ENCODE assay signal across 11 cellular contexts in the genomic region with DNA sequence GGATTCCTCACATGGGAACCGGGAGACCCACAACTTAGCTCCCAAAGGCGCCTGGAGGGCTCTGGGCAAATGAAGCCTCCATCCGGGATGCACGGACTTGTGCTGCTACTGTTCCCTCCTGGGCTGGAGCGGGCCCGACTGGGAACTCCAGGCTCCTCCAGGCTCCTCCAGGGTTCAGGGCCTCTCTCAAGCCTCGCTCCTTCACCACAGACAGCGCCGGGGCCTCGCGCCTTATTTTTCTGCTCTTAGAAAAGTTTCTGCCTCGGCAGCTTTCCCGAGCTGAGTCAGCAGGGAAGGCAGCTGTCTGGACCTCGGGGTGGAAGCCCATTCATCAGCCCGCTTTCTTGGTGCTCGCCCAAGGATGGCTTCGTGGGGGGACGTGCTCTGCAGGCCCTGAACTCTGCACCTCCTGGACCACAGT. TPM values are rescaled to one million over a fixed set of nuclear protein-coding genes. Genes with fewer than 3 reads are reported as not detected.
DNase-seq lines count a peak whose midpoint lies in the region; ATAC-seq, FAIRE-seq and TF ChIP-seq lines count a peak whose summit lies in the region.
"Had no signal": no experiment of that assay in that cellular context is flagged by ENCODE, and none has a peak within 500 bp of the region (broad histone marks: within the 10 kb centered on the region; RNA-seq: fewer than 3 reads in every experiment).

No MANE protein-coding gene starts in this region.

- H3K18ac ChIP-seq in H1 (ENCODE audit: extremely low read depth, low read length) = peak overlapping the region; percentile 1; the same call in 1 of the 2 replicates

- no peaks in the 10 kb centered on the region; the same call in 1 of the 2 replicates for H3K23me2 ChIP-seq in H1 (ENCODE audit: low read depth, low read length)

- peak overlapping the region; percentile 6; the same call in 1 of the 2 replicates for H2BK12ac ChIP-seq in H1 (ENCODE audit: low read depth, low read length)

- no peak for ATAC-seq in HCT116
- peak; percentile 8 to 9 for ATAC-seq in lower lobe of right lung
- ATAC-seq in GM18498 (IDR thresholded peaks at IDR 0.05; ENCODE audit: unreplicated experiment) = no peak

- H3K9me3 ChIP-seq in HCT116 (ENCODE audit: control insufficient read depth in 1 of 2, insufficient read depth in 1 of 2, low read depth in 1 of 2, low read length in 2 of 2) (no peaks in the 10 kb centered on the region), H1 (ENCODE audit: insufficient read depth in 2 of 2, low read depth in 1 of 2, low read length in 1 of 2) (no peaks in the 10 kb centered on the region), lower lobe of right lung (no peaks in the 10 kb centered on the region), subcutaneous abdominal adipose tissue (ENCODE audit: control insufficient read depth in 5 of 5, low read length in 5 of 5) (no peaks in the 10 kb centered on the region)

- CTCF ChIA-PET in HCT116 (lab: Charles Lee) = interaction anchor here (1.0 to 1.2 kb wide), 4 partner anchors 12 to 86 kb away, joined by 3 to 6 read pairs (median 6); no protein-coding TSS in a partner anchor
- CTCF ChIA-PET in H1 (lab: Charles Lee; ENCODE audit: partially characterized antibody) = interaction anchor here (0.8 to 4.4 kb wide), 16 partner anchors 9 to 570 kb away, joined by 3 to 23 read pairs (median 4); partner anchors contain the start of gene TEX51

- H2AK5ac ChIP-seq in H1 (ENCODE audit: low read depth, low read length) = no peak overlapping the region

- no peak overlapping the region for H2BK5ac ChIP-seq in H1 (ENCODE audit: low read depth, low read length)

- H3K36me3 ChIP-seq in HCT116 (ENCODE audit: control insufficient read depth in 1 of 2, insufficient read depth in 2 of 2, low read length in 2 of 2) = no peaks in the 10 kb centered on the region
- no peaks in the 10 kb centered on the region for H3K36me3 ChIP-seq in H1 (ENCODE audit: control insufficient read depth in 2 of 4, insufficient read depth in 4 of 4, low read length in 3 of 4)
- H3K36me3 ChIP-seq in lower lobe of right lung = no peaks in the 10 kb centered on the region
- H3K36me3 ChIP-seq in subcutaneous abdominal adipose tissue (ENCODE audit: control insufficient read depth in 5 of 5, insufficient read depth in 5 of 5, low read length in 5 of 5) = no peaks in the 10 kb centered on the region

- H3K27ac ChIP-seq in HCT116 (ENCODE audit: low read depth, low read length) (no peak overlapping the region; the same call in 1 of the 2 replicates), H1 (ENCODE audit: low read depth, low read length) (no peak overlapping the region), lower lobe of right lung (no peak overlapping the region), subcutaneous abdominal adipose tissue (ENCODE audit: low read depth, low read length) (no peak overlapping the region)

- H3K9me2 ChIP-seq in HCT116 (ENCODE audit: insufficient read depth) = no peaks in the 10 kb centered on the region

- H4K91ac ChIP-seq in H1 (replicated peaks; ENCODE audit: insufficient read length, low read length) = peak overlapping the region; percentile 68

- peaks cover 0 to 13% of the 10 kb centered on the region in 2 experiments; a peak in 3 of 4 replicates for H3K4me1 ChIP-seq in HCT116 (ENCODE audit: control insufficient read depth in 1 of 2, insufficient read depth in 2 of 2, low read length in 2 of 2)
- peaks cover 0 to 12% (median 7%) of the 10 kb centered on the region in 4 experiments; a peak in 5 of 7 replicates for H3K4me1 ChIP-seq in H1 (replicated peaks in 1 of 4; ENCODE audit: control insufficient read depth in 3 of 4, insufficient read depth in 4 of 4, low read length in 3 of 4)
- H3K4me1 ChIP-seq in lower lobe of right lung = peaks cover 4% of the 10 kb centered on the region
- H3K4me1 ChIP-seq in subcutaneous abdominal adipose tissue (ENCODE audit: control insufficient read depth in 5 of 5, insufficient read depth in 5 of 5, low read length in 5 of 5) = peaks cover 0 to 18% (median 15%) of the 10 kb centered on the region in 5 donors

- H4K8ac ChIP-seq in H1 (ENCODE audit: extremely low read depth, insufficient read depth, low read length) = peak overlapping the region; percentile 92; the same call in 1 of the 2 replicates

- H3K14ac ChIP-seq in H1 (ENCODE audit: insufficient read length) = no peak overlapping the region

- no peak for TF ChIP-seq POLR2A in HCT116 (IDR thresholded peaks at IDR 0.05; ENCODE audit: borderline replicate concordance, extremely low read depth, insufficient read depth, insufficient read length)
- TF ChIP-seq POLR2A in H1 (IDR thresholded peaks at IDR 0.05; ENCODE audit: control extremely low read depth in 1 of 2, low read depth in 2 of 2, low read length in 2 of 2) = no peak

- intact Hi-C loops in HCT116 (cut with micrococcal nuclease) = no loop called here
- intact Hi-C loops in lower lobe of right lung (cut with DNase I) = no loop called here

- H3K79me2 ChIP-seq in HCT116 (ENCODE audit: insufficient read depth, low read length) = no peaks in the 10 kb centered on the region
- H3K79me2 ChIP-seq in H1 (ENCODE audit: control insufficient read depth in 1 of 2, insufficient read depth in 2 of 2, low read length in 2 of 2) = no peaks in the 10 kb centered on the region

- H4K5ac ChIP-seq in H1 (ENCODE audit: insufficient read length, low read depth, low read length) = no peak overlapping the region

- BruUV-seq in HCT116 (replicated peaks; lab: Mats Ljungman, UMichigan) = no TSS peak

- no peak overlapping the region for H2BK15ac ChIP-seq in H1 (ENCODE audit: low read length)

- no peak for FAIRE-seq in H1 (lab: Jason Lieb, UNC)
- FAIRE-seq: endometrium had no signal

- no peak overlapping the region for H3K4ac ChIP-seq in H1 (replicated peaks; ENCODE audit: insufficient read length, low read depth, low read length)

- H4K20me1 ChIP-seq in HCT116 (ENCODE audit: insufficient read depth) = no peaks in the 10 kb centered on the region
- no peaks in the 10 kb centered on the region for H4K20me1 ChIP-seq in H1 (replicated peaks in 1 of 2; ENCODE audit: control insufficient read depth in 1 of 2, insufficient read depth in 2 of 2, low read length in 2 of 2)

- DNase-seq in HCT116 (ENCODE audit: low read depth, low spot score) (no peak), H1 (ENCODE audit: low read depth in 1 of 2, low spot score in 2 of 2) (peak in 1 of 2 experiments; percentile 57), lower lobe of right lung (no peak), SIG-M5 (lab: John Stamatoyannopoulos, UW) (no peak), NCI-H510A treated with DMSO at 0.1 percent for 48 hours (lab: John Stamatoyannopoulos, UW) (no peak), GM13977 (ENCODE audit: low spot score) (no peak)
- DNase-seq: NCI-H2081 treated with DMSO at 0.1 percent for 48 hours had no signal

- POLR2A ChIA-PET in HCT116 (lab: Charles Lee) (no interaction called here), H1 (lab: Charles Lee; ENCODE audit: partially characterized antibody) (interaction anchor here (0.6 to 1.3 kb wide), 2 partner anchors 34 to 509 kb away, joined by 3 read pairs; no protein-coding TSS in a partner anchor)

- 86% methylated on average over 16 of the region's 18 CpGs; no CpG with 5 or more reads in 1 of the 2 experiments for WGBS in H1 (ENCODE audit: extremely low coverage in 1 of 2, insufficient coverage in 1 of 2, insufficient read length in 1 of 2, insufficient replicate concordance in 2 of 2, low coverage in 1 of 2, low lambda C conversion rate in 2 of 2, missing lambda C conversion rate in 1 of 2), 2 experiments

- no peak for TF ChIP-seq CTCF in HCT116 (IDR thresholded peaks at IDR 0.05 in 2 of 3, conservative IDR thresholded peaks at IDR 0.05 in 1 of 3; ENCODE audit: borderline replicate concordance in 1 of 3, insufficient read depth in 1 of 3, low read depth in 2 of 3, low read length in 2 of 3)
- no peak for TF ChIP-seq CTCF in H1 (IDR thresholded peaks at IDR 0.05; ENCODE audit: control extremely low read depth in 1 of 3, insufficient read depth in 1 of 3, low read depth in 1 of 3, low read length in 3 of 3)
- no peak for TF ChIP-seq CTCF in lower lobe of right lung (IDR thresholded peaks at IDR 0.05)
- no peak for TF ChIP-seq CTCF in GM13977 (IDR thresholded peaks at IDR 0.05; ENCODE audit: extremely low read depth, insufficient read depth, missing control alignments)

- no peak overlapping the region for H2BK120ac ChIP-seq in H1 (replicated peaks; ENCODE audit: low read depth, low read length)

- TF ChIP-seq EP300 in H1 (IDR thresholded peaks at IDR 0.05; ENCODE audit: borderline replicate concordance in 1 of 2, low read depth in 2 of 2, low read length in 2 of 2) = no peak

- in situ Hi-C loops in GM13977 (cut with MboI; ENCODE audit: low pct_unique_long_range_greater_than_20kb, low sequenced_read_pairs, unreplicated experiment) = no loop called here

- H3K4me2 ChIP-seq in HCT116 (ENCODE audit: low read length) (peak overlapping the region; percentile 88), H1 (ENCODE audit: insufficient read depth in 1 of 2, low read depth in 2 of 2, low read length in 2 of 2) (peak overlapping the region; percentile 42 to 69)

- TF ChIP-seq RAD21 in HCT116 (IDR thresholded peaks at IDR 0.05; ENCODE audit: low read depth) (no peak), H1 (IDR thresholded peaks at IDR 0.05 in 1 of 2, conservative IDR thresholded peaks at IDR 0.05 in 1 of 2; ENCODE audit: low read depth in 2 of 2, low read length in 2 of 2) (no peak)

- no peaks in the 10 kb centered on the region; the same call in 1 of the 2 replicates for H3K27me3 ChIP-seq in HCT116 (ENCODE audit: insufficient read depth, low read length)
- peaks cover 0 to 9% (median 5%) of the 10 kb centered on the region in 4 experiments; a peak in 3 of 7 replicates for H3K27me3 ChIP-seq in H1 (replicated peaks in 1 of 4; ENCODE audit: control insufficient read depth in 3 of 4, extremely low read depth in 1 of 4, insufficient read depth in 3 of 4, low read length in 3 of 4)
- peaks cover 17% of the 10 kb centered on the region for H3K27me3 ChIP-seq in lower lobe of right lung (ENCODE audit: low read depth)
- H3K27me3 ChIP-seq in subcutaneous abdominal adipose tissue (ENCODE audit: control insufficient read depth in 5 of 5, insufficient read depth in 4 of 5, low read length in 5 of 5) = peaks cover 0 to 5% (median 0%) of the 10 kb centered on the region in 5 donors

- H3K56ac ChIP-seq in H1 (replicated peaks; ENCODE audit: insufficient read length, low read depth, low read length) = no peak overlapping the region

- H3K4me3 ChIP-seq in HCT116 (replicated peaks in 1 of 2; ENCODE audit: low read depth in 1 of 2, low read length in 2 of 2) (no peak overlapping the region), H1 (ENCODE audit: extremely low read depth in 1 of 4, insufficient read depth in 2 of 4, low read depth in 3 of 4, low read length in 4 of 4) (peak overlapping the region in 3 of 4 experiments; percentile 7 to 47 (median 42); a peak in 4 of 8 replicates), lower lobe of right lung (peak overlapping the region; percentile 40), subcutaneous abdominal adipose tissue (ENCODE audit: low read depth in 1 of 5, low read length in 5 of 5) (peak overlapping the region in 4 of 5 donors; percentile 49 to 72 (median 62))

- no peak overlapping the region for H3K23ac ChIP-seq in H1 (ENCODE audit: insufficient read length)

- RAD21 ChIA-PET in HCT116 (lab: Charles Lee; ENCODE audit: low non-redundant PET in 1 of 2, low total read pairs in 2 of 2, uncharacterized antibody in 2 of 2, unreplicated experiment in 2 of 2) = interaction anchor here in 1 of 2 experiments (0.6 kb wide), 1 partner anchor 164 kb away, joined by 4 read pairs; no protein-coding TSS in a partner anchor

- H2AFZ ChIP-seq in HCT116 (ENCODE audit: low read depth, low read length, poor library complexity, severe bottlenecking) = peak overlapping the region; percentile 9
- peak overlapping the region; percentile 80; the same call in 1 of the 2 replicates for H2AFZ ChIP-seq in H1 (ENCODE audit: low read length)

- H3K79me1 ChIP-seq in H1 (ENCODE audit: low read depth, low read length) = no peaks in the 10 kb centered on the region

- H3K9ac ChIP-seq in HCT116 (ENCODE audit: low read length) (no peak overlapping the region), H1 (replicated peaks in 1 of 4; ENCODE audit: extremely low read depth in 1 of 4, low read depth in 3 of 4, low read length in 3 of 4) (no peak overlapping the region), subcutaneous abdominal adipose tissue (ENCODE audit: low read length in 5 of 5) (peak overlapping the region in 2 of 5 donors; percentile 14 to 49)

- H2BK20ac ChIP-seq in H1 (ENCODE audit: low read length) = no peak overlapping the region

RNA-seq across cellular contexts. Expression of gene TEX51, which starts 13.0 kb away (rescaled TPM):
- total RNA-seq in HCT116 (2021; ENCODE audit: unreplicated experiment) (not detected), lower lobe of right lung (not detected)
- not detected in 2 replicates for polyA plus RNA-seq in HCT116 (2012)
- total RNA-seq in H1 (2021; fragmentation: NEBNext Ultra II Directional; extraction: Animal tissue kit (Norgen Biotek cat#: 25700)) = not detected in 2 replicates
- not detected in 2 replicates for polyA plus RNA-seq in H1 (2011; rRNA removed)
- not detected for polyA plus RNA-seq in H1 (2011; cell fraction: cytosol; rRNA removed)
- not detected for polyA plus RNA-seq in H1 (2011; cell fraction: nucleus; rRNA removed)
- polyA plus RNA-seq in H1 (2012, experiment 1 of 2) = not detected in 4 replicates
- not detected for polyA plus RNA-seq in H1 (2012, experiment 2 of 2)
- polyA plus RNA-seq in H1 (2013, experiment 1 of 2) = not detected
- not detected for polyA plus RNA-seq in H1 (2013, experiment 2 of 2)
- polyA minus RNA-seq in H1 (2011; rRNA and poly(A)+ RNA removed) = not detected in 2 replicates
- polyA minus RNA-seq in H1 (2011; cell fraction: cytosol; rRNA and poly(A)+ RNA removed) = not detected
- not detected for polyA minus RNA-seq in H1 (2011; cell fraction: nucleus; rRNA and poly(A)+ RNA removed)
- total RNA-seq: natural killer cell had no signal

Comparison
In these comparisons a context has a peak if more than half of its experiments do, and no peak if none do; other contexts are left out.
1. ATAC-seq: peak in lower lobe of right lung (2 of 2); none in HCT116 (single experiment) and GM18498 (single experiment).
2. H3K4me3 ChIP-seq: peak in H1 (3 of 4), lower lobe of right lung (single experiment) and subcutaneous abdominal adipose tissue (4 of 5); none in HCT116 (0 of 2).